Comparison of ENCODE assay signal across 29 cellular contexts in the genomic region with DNA sequence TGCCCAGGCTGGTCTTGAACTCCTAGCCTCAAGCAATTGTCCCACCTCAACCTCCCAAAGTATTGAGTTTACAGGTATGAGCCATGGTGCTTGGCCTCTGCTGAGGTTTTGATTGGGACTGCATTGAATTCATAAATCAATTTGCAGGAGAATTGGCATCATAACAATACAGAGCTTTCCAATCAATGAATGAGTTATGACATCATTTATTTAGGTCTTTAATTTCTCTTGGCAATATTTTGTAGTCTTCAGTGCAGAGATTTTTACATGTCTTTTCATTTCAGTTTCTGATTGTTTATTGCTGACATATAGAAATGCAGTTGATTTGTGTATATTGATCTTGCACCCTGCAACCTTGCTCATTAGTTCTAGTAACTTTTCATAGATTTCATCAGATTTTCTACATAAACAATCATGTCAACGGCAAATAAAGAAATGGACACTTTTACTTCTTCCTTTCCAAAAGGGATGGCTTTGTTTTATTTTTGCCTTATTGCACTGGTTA.
"Had no signal": no experiment of that assay in that cellular context is flagged by ENCODE, and none has a peak within 500 bp of the region (broad histone marks: within the 10 kb centered on the region; RNA-seq: fewer than 3 reads in every experiment).

No MANE protein-coding gene starts in this region.

- DNase-seq: naive thymus-derived CD4-positive, alpha-beta T cell; natural killer cell; occipital lobe; ovary; psoas muscle; right cardiac atrium; spleen; stimulated activated CD4-positive, alpha-beta T cell treated with anti-CD3 and anti-CD28 coated beads, Interleukin-12 subunit alpha, Interleukin-12 subunit beta, amount 100 ng/mL, for 4 hours; stimulated activated CD4-positive, alpha-beta T cell treated with anti-CD3 and anti-CD28 coated beads, Interleukin-1b, Interleukin-23, amount 100 ng/mL, for 48 hours; stimulated activated CD4-positive, alpha-beta T cell treated with anti-CD3 and anti-CD28 coated beads, Interleukin-4, amount 100 ng/mL, for 1 hour; stimulated activated CD4-positive, alpha-beta T cell treated with anti-CD3 and anti-CD28 coated beads, Interleukin-4, amount 100 ng/mL, for 4 hours; stimulated activated CD8-positive, alpha-beta memory T cell treated with anti-CD3 and anti-CD28 coated beads, Interleukin-4, amount 100 ng/mL, for 48 hours; stimulated activated naive CD4-positive, alpha-beta T cell; stimulated activated naive CD8-positive, alpha-beta T cell treated with anti-CD3 and anti-CD28 coated beads, Interleukin-15, amount 100 ng/mL, for 72 hours; stimulated activated naive CD8-positive, alpha-beta T cell treated with anti-CD3 and anti-CD28 coated beads, Interleukin-15, Interleukin-2, amounts not matched to agents 100 U/mL and 50 U/mL, for 24 hours; substantia nigra; thyroid gland; trophoblast cell; upper lobe of right lung; uterus had no signal

- H3K27me3 ChIP-seq: neural progenitor cell, ovary, spleen, suprapubic skin, thyroid gland, tibial nerve, upper lobe of right lung, uterus had no signal

- H3K27ac ChIP-seq: neural progenitor cell, ovary, parathyroid adenoma, psoas muscle, skin epidermis, spleen, suprapubic skin, thoracic aorta, thyroid gland, tibial nerve, upper lobe of right lung, uterus had no signal

- ATAC-seq: naive thymus-derived CD4-positive, alpha-beta T cell; natural killer cell; psoas muscle; right cardiac atrium; sciatic nerve; stimulated activated memory B cell treated with anti-CD40 and anti-IgM and Interleukin-4, amounts not matched to agents 10 μg/mL and 1 μg/mL and 100 μg/mL, for 72 hours; stimulated activated naive CD8-positive, alpha-beta T cell treated with anti-CD3 and anti-CD28 coated beads, Interleukin-15, amount 100 ng/mL, for 72 hours; stimulated activated naive CD8-positive, alpha-beta T cell treated with anti-CD3 and anti-CD28 coated beads, Interleukin-15, Interleukin-2, amounts not matched to agents 100 U/mL and 50 U/mL, for 24 hours; upper lobe of right lung had no signal

- H3K4me1 ChIP-seq: neural progenitor cell, parathyroid adenoma, psoas muscle, spleen, suprapubic skin, tibial nerve, upper lobe of right lung, uterus had no signal

- H3K4me2 ChIP-seq: neural progenitor cell, smooth muscle cell had no signal

- H3K79me2 ChIP-seq: parathyroid adenoma had no signal

- H3K9me3 ChIP-seq: ovary, thoracic aorta, thyroid gland, upper lobe of right lung, uterus had no signal

- H3K4me3 ChIP-seq: neural progenitor cell, ovary, psoas muscle, skin epidermis, smooth muscle cell, spleen, suprapubic skin, thoracic aorta, thyroid gland, tibial nerve, upper lobe of right lung, uterus had no signal

- H3K9ac ChIP-seq: neural progenitor cell, parathyroid adenoma had no signal

- H3K36me3 ChIP-seq: neural progenitor cell, ovary, spleen, suprapubic skin, thoracic aorta, thyroid gland, tibial nerve, upper lobe of right lung, uterus had no signal

- H2AFZ ChIP-seq: neural progenitor cell, parathyroid adenoma had no signal
